In the genomic region with DNA sequence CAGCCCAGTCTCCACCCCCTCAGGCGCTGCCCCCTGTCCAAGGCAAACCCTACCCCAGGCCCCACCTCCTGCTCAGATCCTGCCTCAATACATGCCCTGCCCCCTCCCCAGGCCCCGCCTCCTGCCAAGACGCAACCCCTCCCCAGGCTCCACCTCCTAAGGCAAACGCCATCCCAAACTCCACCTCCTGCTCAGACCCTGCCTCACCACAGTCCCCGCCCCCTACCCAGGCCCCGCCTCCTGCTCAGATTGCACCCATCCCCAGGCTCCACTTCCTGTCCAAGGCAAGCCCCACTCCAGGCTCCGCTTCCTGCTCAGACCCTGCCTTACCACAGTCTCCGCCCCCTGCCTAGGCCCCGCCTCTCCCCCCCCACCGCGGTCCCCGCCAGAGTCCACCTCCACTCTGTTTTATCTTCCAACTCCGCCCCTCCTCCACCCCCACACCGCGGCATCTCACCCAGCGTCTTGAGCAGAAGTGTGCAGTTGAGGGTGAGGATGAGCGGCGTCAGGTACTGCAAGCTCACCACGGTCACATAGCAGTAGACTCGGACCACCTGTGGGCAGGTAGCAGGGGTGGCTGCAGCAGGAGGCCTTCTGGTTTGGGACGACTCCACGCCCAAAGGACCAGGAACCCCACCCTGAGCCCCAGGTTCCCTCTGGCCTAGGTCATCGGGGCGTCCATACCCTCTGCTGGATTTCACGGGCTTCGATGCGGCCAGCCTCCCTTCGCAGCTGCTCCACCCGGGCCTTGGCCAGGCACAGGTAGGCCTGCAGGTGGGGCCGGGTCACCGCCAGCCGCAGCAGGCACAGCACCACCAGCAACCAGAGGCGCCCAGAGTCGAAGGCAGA, we compare ENCODE assay signal across 1 cellular context.
TF ChIP-seq lines count a peak whose summit lies in the region.

No MANE protein-coding gene starts in this region.

TF ChIP-seq in K562, 482 proteins besides CTCF, POLR2A, EP300 and RAD21 (continued from another document and continues in another):
- TF ChIP-seq, protein P1, sequence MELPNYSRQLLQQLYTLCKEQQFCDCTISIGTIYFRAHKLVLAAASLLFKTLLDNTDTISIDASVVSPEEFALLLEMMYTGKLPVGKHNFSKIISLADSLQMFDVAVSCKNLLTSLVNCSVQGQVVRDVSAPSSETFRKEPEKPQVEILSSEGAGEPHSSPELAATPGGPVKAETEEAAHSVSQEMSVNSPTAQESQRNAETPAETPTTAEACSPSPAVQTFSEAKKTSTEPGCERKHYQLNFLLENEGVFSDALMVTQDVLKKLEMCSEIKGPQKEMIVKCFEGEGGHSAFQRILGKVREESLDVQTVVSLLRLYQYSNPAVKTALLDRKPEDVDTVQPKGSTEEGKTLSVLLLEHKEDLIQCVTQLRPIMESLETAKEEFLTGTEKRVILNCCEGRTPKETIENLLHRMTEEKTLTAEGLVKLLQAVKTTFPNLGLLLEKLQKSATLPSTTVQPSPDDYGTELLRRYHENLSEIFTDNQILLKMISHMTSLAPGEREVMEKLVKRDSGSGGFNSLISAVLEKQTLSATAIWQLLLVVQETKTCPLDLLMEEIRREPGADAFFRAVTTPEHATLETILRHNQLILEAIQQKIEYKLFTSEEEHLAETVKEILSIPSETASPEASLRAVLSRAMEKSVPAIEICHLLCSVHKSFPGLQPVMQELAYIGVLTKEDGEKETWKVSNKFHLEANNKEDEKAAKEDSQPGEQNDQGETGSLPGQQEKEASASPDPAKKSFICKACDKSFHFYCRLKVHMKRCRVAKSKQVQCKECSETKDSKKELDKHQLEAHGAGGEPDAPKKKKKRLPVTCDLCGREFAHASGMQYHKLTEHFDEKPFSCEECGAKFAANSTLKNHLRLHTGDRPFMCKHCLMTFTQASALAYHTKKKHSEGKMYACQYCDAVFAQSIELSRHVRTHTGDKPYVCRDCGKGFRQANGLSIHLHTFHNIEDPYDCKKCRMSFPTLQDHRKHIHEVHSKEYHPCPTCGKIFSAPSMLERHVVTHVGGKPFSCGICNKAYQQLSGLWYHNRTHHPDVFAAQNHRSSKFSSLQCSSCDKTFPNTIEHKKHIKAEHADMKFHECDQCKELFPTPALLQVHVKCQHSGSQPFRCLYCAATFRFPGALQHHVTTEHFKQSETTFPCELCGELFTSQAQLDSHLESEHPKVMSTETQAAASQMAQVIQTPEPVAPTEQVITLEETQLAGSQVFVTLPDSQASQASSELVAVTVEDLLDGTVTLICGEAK (IDR thresholded peaks at IDR 0.05), result peak; percentile 83
- TF ChIP-seq, protein P1 (CRISPR knock-in tag; IDR thresholded peaks at IDR 0.05), result no peak
- TF ChIP-seq RBFOX2 (IDR thresholded peaks at IDR 0.05; ENCODE audit: low read depth, low read length) (peak; percentile 60), ARHGAP35 (IDR thresholded peaks at IDR 0.05; ENCODE audit: partially characterized antibody) (no peak), ATF1 (CRISPR knock-in tag; IDR thresholded peaks at IDR 0.05) (no peak), ATF1 (tag; IDR thresholded peaks at IDR 0.05) (no peak), ZNF707 (CRISPR knock-in tag; conservative IDR thresholded peaks at IDR 0.05) (no peak), HNRNPUL1 (IDR thresholded peaks at IDR 0.05; ENCODE audit: low read length) (no peak), ETV5 (CRISPR knock-in tag; IDR thresholded peaks at IDR 0.05; ENCODE audit: low read depth) (no peak), HNRNPL (IDR thresholded peaks at IDR 0.05; ENCODE audit: low read depth, low read length) (no peak), ATF7 (IDR thresholded peaks at IDR 0.05) (0 out of 2 replicates have a peak, but pooled peaks have one; percentile 14), CXXC5 (CRISPR knock-in tag; IDR thresholded peaks at IDR 0.05) (0 out of 2 replicates have a peak, but pooled peaks have one; percentile 22), DPF2 (IDR thresholded peaks at IDR 0.05) (peak; percentile 43; the same call in 1 of the 2 replicates), ZBTB7A (IDR thresholded peaks at IDR 0.05; ENCODE audit: borderline replicate concordance, control insufficient read depth, low read depth, low read length) (no peak), E2F3 (CRISPR knock-in tag; IDR thresholded peaks at IDR 0.05) (no peak), FOXA1 (IDR thresholded peaks at IDR 0.05; ENCODE audit: borderline replicate concordance) (no peak), PPARD (CRISPR knock-in tag; IDR thresholded peaks at IDR 0.05) (no peak), RBM14 (IDR thresholded peaks at IDR 0.05; ENCODE audit: borderline replicate concordance, insufficient read depth, low read depth, low read length) (no peak), ESRRB (CRISPR knock-in tag; IDR thresholded peaks at IDR 0.05; ENCODE audit: borderline replicate concordance) (no peak), ETV1 (tag; conservative IDR thresholded peaks at IDR 0.05; ENCODE audit: low read depth) (peak; percentile 43; the same call in 1 of the 2 replicates), ZFX (CRISPR knock-in tag; IDR thresholded peaks at IDR 0.05) (no peak; the same call in 1 of the 2 replicates), SP2 (IDR thresholded peaks at IDR 0.05; ENCODE audit: extremely low read depth, low read depth, low read length, poor library complexity, severe bottlenecking) (no peak), MXI1 (IDR thresholded peaks at IDR 0.05; ENCODE audit: low read depth, low read length) (no peak), BMI1 (IDR thresholded peaks at IDR 0.05; ENCODE audit: low read length) (no peak), MTA3 (IDR thresholded peaks at IDR 0.05; ENCODE audit: borderline replicate concordance) (no peak), SETDB1 (IDR thresholded peaks at IDR 0.05; ENCODE audit: low read length) (no peak), ARID2 (IDR thresholded peaks at IDR 0.05) (no peak), BRF1 (IDR thresholded peaks at IDR 0.05; ENCODE audit: borderline replicate concordance, extremely low read depth, insufficient read length) (no peak), CCNT2 (IDR thresholded peaks at IDR 0.05; ENCODE audit: borderline replicate concordance, extremely low read depth, insufficient read length, low read depth, low read length) (no peak), SAFB (IDR thresholded peaks at IDR 0.05; ENCODE audit: borderline replicate concordance, low read depth, low read length) (no peak), NR4A1 (CRISPR knock-in tag; IDR thresholded peaks at IDR 0.05) (no peak), NR4A1 (tag; IDR thresholded peaks at IDR 0.05) (no peak), ZBTB17 (CRISPR knock-in tag; IDR thresholded peaks at IDR 0.05) (no peak), SRSF9 (IDR thresholded peaks at IDR 0.05; ENCODE audit: borderline replicate concordance, low read depth, low read length) (no peak), BCL6 (CRISPR knock-in tag; IDR thresholded peaks at IDR 0.05) (no peak), GABPA (tag; conservative IDR thresholded peaks at IDR 0.05; ENCODE audit: low read depth) (peak; percentile 85), ZNF384 (IDR thresholded peaks at IDR 0.05; ENCODE audit: low read depth, low read length) (no peak), ZNF140 (CRISPR knock-in tag; IDR thresholded peaks at IDR 0.05) (no peak), SUPT5H (IDR thresholded peaks at IDR 0.05) (peak; percentile 43; the same call in 1 of the 2 replicates), ERF (CRISPR knock-in tag; IDR thresholded peaks at IDR 0.05) (no peak), SRF (CRISPR knock-in tag; IDR thresholded peaks at IDR 0.05) (no peak), POLR2AphosphoS5 (IDR thresholded peaks at IDR 0.05; ENCODE audit: control insufficient read depth, insufficient read depth, low read depth, low read length) (peak; percentile 71)
- TF ChIP-seq, protein P2, sequence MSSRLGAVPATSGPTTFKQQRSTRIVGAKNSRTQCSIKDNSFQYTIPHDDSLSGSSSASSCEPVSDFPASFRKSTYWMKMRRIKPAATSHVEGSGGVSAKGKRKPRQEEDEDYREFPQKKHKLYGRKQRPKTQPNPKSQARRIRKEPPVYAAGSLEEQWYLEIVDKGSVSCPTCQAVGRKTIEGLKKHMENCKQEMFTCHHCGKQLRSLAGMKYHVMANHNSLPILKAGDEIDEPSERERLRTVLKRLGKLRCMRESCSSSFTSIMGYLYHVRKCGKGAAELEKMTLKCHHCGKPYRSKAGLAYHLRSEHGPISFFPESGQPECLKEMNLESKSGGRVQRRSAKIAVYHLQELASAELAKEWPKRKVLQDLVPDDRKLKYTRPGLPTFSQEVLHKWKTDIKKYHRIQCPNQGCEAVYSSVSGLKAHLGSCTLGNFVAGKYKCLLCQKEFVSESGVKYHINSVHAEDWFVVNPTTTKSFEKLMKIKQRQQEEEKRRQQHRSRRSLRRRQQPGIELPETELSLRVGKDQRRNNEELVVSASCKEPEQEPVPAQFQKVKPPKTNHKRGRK (tag; IDR thresholded peaks at IDR 0.05), result no peak
- TF ChIP-seq, protein P3, sequence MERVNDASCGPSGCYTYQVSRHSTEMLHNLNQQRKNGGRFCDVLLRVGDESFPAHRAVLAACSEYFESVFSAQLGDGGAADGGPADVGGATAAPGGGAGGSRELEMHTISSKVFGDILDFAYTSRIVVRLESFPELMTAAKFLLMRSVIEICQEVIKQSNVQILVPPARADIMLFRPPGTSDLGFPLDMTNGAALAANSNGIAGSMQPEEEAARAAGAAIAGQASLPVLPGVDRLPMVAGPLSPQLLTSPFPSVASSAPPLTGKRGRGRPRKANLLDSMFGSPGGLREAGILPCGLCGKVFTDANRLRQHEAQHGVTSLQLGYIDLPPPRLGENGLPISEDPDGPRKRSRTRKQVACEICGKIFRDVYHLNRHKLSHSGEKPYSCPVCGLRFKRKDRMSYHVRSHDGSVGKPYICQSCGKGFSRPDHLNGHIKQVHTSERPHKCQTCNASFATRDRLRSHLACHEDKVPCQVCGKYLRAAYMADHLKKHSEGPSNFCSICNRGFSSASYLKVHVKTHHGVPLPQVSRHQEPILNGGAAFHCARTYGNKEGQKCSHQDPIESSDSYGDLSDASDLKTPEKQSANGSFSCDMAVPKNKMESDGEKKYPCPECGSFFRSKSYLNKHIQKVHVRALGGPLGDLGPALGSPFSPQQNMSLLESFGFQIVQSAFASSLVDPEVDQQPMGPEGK (CRISPR knock-in tag; IDR thresholded peaks at IDR 0.05; ENCODE audit: borderline replicate concordance), result no peak
- TF ChIP-seq, protein P4, sequence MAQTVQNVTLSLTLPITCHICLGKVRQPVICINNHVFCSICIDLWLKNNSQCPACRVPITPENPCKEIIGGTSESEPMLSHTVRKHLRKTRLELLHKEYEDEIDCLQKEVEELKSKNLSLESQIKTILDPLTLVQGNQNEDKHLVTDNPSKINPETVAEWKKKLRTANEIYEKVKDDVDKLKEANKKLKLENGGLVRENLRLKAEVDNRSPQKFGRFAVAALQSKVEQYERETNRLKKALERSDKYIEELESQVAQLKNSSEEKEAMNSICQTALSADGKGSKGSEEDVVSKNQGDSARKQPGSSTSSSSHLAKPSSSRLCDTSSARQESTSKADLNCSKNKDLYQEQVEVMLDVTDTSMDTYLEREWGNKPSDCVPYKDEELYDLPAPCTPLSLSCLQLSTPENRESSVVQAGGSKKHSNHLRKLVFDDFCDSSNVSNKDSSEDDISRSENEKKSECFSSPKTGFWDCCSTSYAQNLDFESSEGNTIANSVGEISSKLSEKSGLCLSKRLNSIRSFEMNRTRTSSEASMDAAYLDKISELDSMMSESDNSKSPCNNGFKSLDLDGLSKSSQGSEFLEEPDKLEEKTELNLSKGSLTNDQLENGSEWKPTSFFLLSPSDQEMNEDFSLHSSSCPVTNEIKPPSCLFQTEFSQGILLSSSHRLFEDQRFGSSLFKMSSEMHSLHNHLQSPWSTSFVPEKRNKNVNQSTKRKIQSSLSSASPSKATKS (CRISPR knock-in tag; IDR thresholded peaks at IDR 0.05), result no peak
- TF ChIP-seq, protein P5, sequence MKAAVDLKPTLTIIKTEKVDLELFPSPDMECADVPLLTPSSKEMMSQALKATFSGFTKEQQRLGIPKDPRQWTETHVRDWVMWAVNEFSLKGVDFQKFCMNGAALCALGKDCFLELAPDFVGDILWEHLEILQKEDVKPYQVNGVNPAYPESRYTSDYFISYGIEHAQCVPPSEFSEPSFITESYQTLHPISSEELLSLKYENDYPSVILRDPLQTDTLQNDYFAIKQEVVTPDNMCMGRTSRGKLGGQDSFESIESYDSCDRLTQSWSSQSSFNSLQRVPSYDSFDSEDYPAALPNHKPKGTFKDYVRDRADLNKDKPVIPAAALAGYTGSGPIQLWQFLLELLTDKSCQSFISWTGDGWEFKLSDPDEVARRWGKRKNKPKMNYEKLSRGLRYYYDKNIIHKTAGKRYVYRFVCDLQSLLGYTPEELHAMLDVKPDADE (conservative IDR thresholded peaks at IDR 0.05; ENCODE audit: control insufficient read depth, low read depth, low read length), result peak; percentile 38; the same call in 1 of the 2 replicates
- TF ChIP-seq, protein P6, sequence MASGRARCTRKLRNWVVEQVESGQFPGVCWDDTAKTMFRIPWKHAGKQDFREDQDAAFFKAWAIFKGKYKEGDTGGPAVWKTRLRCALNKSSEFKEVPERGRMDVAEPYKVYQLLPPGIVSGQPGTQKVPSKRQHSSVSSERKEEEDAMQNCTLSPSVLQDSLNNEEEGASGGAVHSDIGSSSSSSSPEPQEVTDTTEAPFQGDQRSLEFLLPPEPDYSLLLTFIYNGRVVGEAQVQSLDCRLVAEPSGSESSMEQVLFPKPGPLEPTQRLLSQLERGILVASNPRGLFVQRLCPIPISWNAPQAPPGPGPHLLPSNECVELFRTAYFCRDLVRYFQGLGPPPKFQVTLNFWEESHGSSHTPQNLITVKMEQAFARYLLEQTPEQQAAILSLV (tag; IDR thresholded peaks at IDR 0.05), result no peak
